ENCODE assay signal across 14 cellular contexts in genomic region chr6:29676981-29677601, GRCh38. TPM values are rescaled to one million over a fixed set of nuclear protein-coding genes. Genes with fewer than 3 reads are reported as not detected.
DNase-seq lines count a peak whose midpoint lies in the region; ATAC-seq and TF ChIP-seq lines count a peak whose summit lies in the region.
"Had no signal": no experiment of that assay in that cellular context is flagged by ENCODE, and none has a peak within 500 bp of the region (broad histone marks: within the 10 kb centered on the region; RNA-seq: fewer than 3 reads in every experiment).

No MANE protein-coding gene starts in this region.

- H3K27me3 ChIP-seq in endodermal cell (ENCODE audit: control insufficient read depth, insufficient read depth, low read length, poor library complexity, severe bottlenecking) (no peaks in the 10 kb centered on the region), HAP-1 (ENCODE audit: low read depth) (no peaks in the 10 kb centered on the region)

- H3K27me3 Mint-ChIP-seq in activated CD8-positive, alpha-beta memory T cell treated with anti-CD3 and anti-CD28 coated beads, Interleukin-2, amount 10 ng/mL, durations not matched to agents 7 days and 5 days, result peaks cover 2% of the 10 kb centered on the region
- H3K27me3 Mint-ChIP-seq in endodermal cell (ENCODE audit: insufficient read depth), result peaks cover 5% of the 10 kb centered on the region
- peaks cover 8 to 37% of the 10 kb centered on the region in 2 donors for H3K27me3 Mint-ChIP-seq in stimulated activated naive B cell treated with anti-CD40 and anti-IgM and Interleukin-4, amounts not matched to agents 10 μg/mL and 1 μg/mL and 100 μg/mL, for 72 hours

- DNase-seq in activated CD8-positive, alpha-beta memory T cell treated with anti-CD3 and anti-CD28 coated beads, Interleukin-2, amount 10 ng/mL, durations not matched to agents 7 days and 5 days, result no peak
- no peak for DNase-seq in activated CD8-positive, alpha-beta memory T cell treated with anti-CD3 and anti-CD28 coated beads, Interleukin-2, amount 50 U/mL, for 48 hours
- DNase-seq in NCI-H226, result peak; percentile 49
- no peak for DNase-seq in endodermal cell
- DNase-seq in stimulated activated naive B cell treated with anti-CD40 and anti-IgM and Interleukin-4, amounts not matched to agents 10 μg/mL and 1 μg/mL and 100 μg/mL, for 72 hours, result no peak
- no peak for DNase-seq in pons (ENCODE audit: low spot score)
- no peak for DNase-seq in activated T-cell treated with anti-CD3 and anti-CD28 coated beads, Interleukin-2, amount 50 U/mL, for 1 hour
- no peak for DNase-seq in HAP-1 (ENCODE audit: low spot score in 2 of 2)
- DNase-seq: activated T-cell treated with anti-CD3 and anti-CD28 coated beads, Interleukin-2, amount 50 U/mL, for 4 hours; CD4-positive, CD25-positive, alpha-beta regulatory T cell; lower lobe of right lung had no signal

- H3K4me3 Mint-ChIP-seq in activated CD8-positive, alpha-beta memory T cell treated with anti-CD3 and anti-CD28 coated beads, Interleukin-2, amount 10 ng/mL, durations not matched to agents 7 days and 5 days, result no peak overlapping the region
- H3K4me3 Mint-ChIP-seq in endodermal cell, result no peak overlapping the region
- no peak overlapping the region for H3K4me3 Mint-ChIP-seq in stimulated activated naive B cell treated with anti-CD40 and anti-IgM and Interleukin-4, amounts not matched to agents 10 μg/mL and 1 μg/mL and 100 μg/mL, for 72 hours
- H3K4me3 Mint-ChIP-seq: activated T-cell treated with anti-CD3 and anti-CD28 coated beads, Interleukin-2, amount 50 U/mL, for 4 hours; CD4-positive, CD25-positive, alpha-beta regulatory T cell; stimulated activated naive CD8-positive, alpha-beta T cell treated with anti-CD3 and anti-CD28 coated beads, Interleukin-15, Interleukin-2, amounts not matched to agents 100 ng/mL and 50 ng/mL, for 24 hours had no signal

- H3K36me3 ChIP-seq in endodermal cell (ENCODE audit: control insufficient read depth, insufficient read depth, low read length), result no peaks in the 10 kb centered on the region
- no peaks in the 10 kb centered on the region for H3K36me3 ChIP-seq in HAP-1 (replicated peaks)
- H3K36me3 ChIP-seq: lower lobe of right lung had no signal

- H3K27ac ChIP-seq in endodermal cell (ENCODE audit: low read depth, low read length), result peak overlapping the region; percentile 13
- H3K27ac ChIP-seq: lower lobe of right lung, skin epidermis had no signal

- in situ Hi-C loops in HAP-1 (cut with MboI; ENCODE audit: low sequenced_read_pairs), result no loop called here

- H3K4me1 Mint-ChIP-seq in activated CD8-positive, alpha-beta memory T cell treated with anti-CD3 and anti-CD28 coated beads, Interleukin-2, amount 10 ng/mL, durations not matched to agents 7 days and 5 days, result peaks cover 40% of the 10 kb centered on the region
- peaks cover 19% of the 10 kb centered on the region for H3K4me1 Mint-ChIP-seq in endodermal cell
- H3K4me1 Mint-ChIP-seq in stimulated activated naive B cell treated with anti-CD40 and anti-IgM and Interleukin-4, amounts not matched to agents 10 μg/mL and 1 μg/mL and 100 μg/mL, for 72 hours, result peaks cover 0 to 9% of the 10 kb centered on the region in 2 donors

- no peak for ATAC-seq in activated CD8-positive, alpha-beta memory T cell treated with anti-CD3 and anti-CD28 coated beads, Interleukin-2, amount 10 ng/mL, durations not matched to agents 7 days and 5 days
- peak; percentile 31 to 38 for ATAC-seq in stimulated activated naive B cell treated with anti-CD40 and anti-IgM and Interleukin-4, amounts not matched to agents 10 μg/mL and 1 μg/mL and 100 μg/mL, for 72 hours (replicated peaks)
- ATAC-seq: activated T-cell treated with anti-CD3 and anti-CD28 coated beads, Interleukin-2, amount 50 U/mL, for 4 hours had no signal

- WGBS in endodermal cell (ENCODE audit: insufficient coverage in 1 of 2, insufficient read length in 1 of 2), 2 experiments, result 74 to 100% methylated on average over 1 to 2 of the region's 2 CpGs

- CTCF ChIA-PET in activated CD8-positive, alpha-beta memory T cell treated with anti-CD3 and anti-CD28 coated beads, Interleukin-2, amount 10 ng/mL, durations not matched to agents 7 days and 5 days (lab: Charles Lee), result interaction anchor here (1.0 to 3.4 kb wide), 4 partner anchors 14 to 29 kb away, joined by 3 to 18 read pairs (median 9); no protein-coding TSS in a partner anchor

- no peak overlapping the region for H3K9ac ChIP-seq in endodermal cell (ENCODE audit: extremely low read depth, low read length, poor library complexity, severe bottlenecking)

- H3K27ac Mint-ChIP-seq in activated CD8-positive, alpha-beta memory T cell treated with anti-CD3 and anti-CD28 coated beads, Interleukin-2, amount 10 ng/mL, durations not matched to agents 7 days and 5 days, result peak overlapping the region; percentile 49
- peak overlapping the region; percentile 73 for H3K27ac Mint-ChIP-seq in endodermal cell
- H3K27ac Mint-ChIP-seq in stimulated activated naive B cell treated with anti-CD40 and anti-IgM and Interleukin-4, amounts not matched to agents 10 μg/mL and 1 μg/mL and 100 μg/mL, for 72 hours, result no peak overlapping the region
- H3K27ac Mint-ChIP-seq: stimulated activated naive CD8-positive, alpha-beta T cell treated with anti-CD3 and anti-CD28 coated beads, Interleukin-15, Interleukin-2, amounts not matched to agents 100 ng/mL and 50 ng/mL, for 24 hours had no signal

- H3K9me3 ChIP-seq in endodermal cell (ENCODE audit: control insufficient read depth, low read length) (no peaks in the 10 kb centered on the region), HAP-1 (no peaks in the 10 kb centered on the region)
- H3K9me3 ChIP-seq: lower lobe of right lung had no signal

- TF ChIP-seq CTCF in endodermal cell (conservative IDR thresholded peaks at IDR 0.05), result no peak

- H3K9me3 Mint-ChIP-seq in activated CD8-positive, alpha-beta memory T cell treated with anti-CD3 and anti-CD28 coated beads, Interleukin-2, amount 10 ng/mL, durations not matched to agents 7 days and 5 days (ENCODE audit: low read depth), result no peaks in the 10 kb centered on the region
- H3K9me3 Mint-ChIP-seq in endodermal cell, result no peaks in the 10 kb centered on the region
- no peaks in the 10 kb centered on the region for H3K9me3 Mint-ChIP-seq in stimulated activated naive B cell treated with anti-CD40 and anti-IgM and Interleukin-4, amounts not matched to agents 10 μg/mL and 1 μg/mL and 100 μg/mL, for 72 hours
- H3K9me3 Mint-ChIP-seq: activated T-cell treated with anti-CD3 and anti-CD28 coated beads, Interleukin-2, amount 50 U/mL, for 4 hours; CD4-positive, CD25-positive, alpha-beta regulatory T cell; stimulated activated naive CD8-positive, alpha-beta T cell treated with anti-CD3 and anti-CD28 coated beads, Interleukin-15, Interleukin-2, amounts not matched to agents 100 ng/mL and 50 ng/mL, for 24 hours had no signal

- H3K4me3 ChIP-seq in endodermal cell (ENCODE audit: low read length), result no peak overlapping the region
- H3K4me3 ChIP-seq in HAP-1, result no peak overlapping the region
- H3K4me3 ChIP-seq: lower lobe of right lung, skin epidermis had no signal

- H3K4me1 ChIP-seq in endodermal cell (ENCODE audit: control insufficient read depth, insufficient read depth, low read length), result no peaks in the 10 kb centered on the region
- no peaks in the 10 kb centered on the region for H3K4me1 ChIP-seq in HAP-1
- H3K4me1 ChIP-seq: lower lobe of right lung had no signal

- H3K36me3 Mint-ChIP-seq in activated CD8-positive, alpha-beta memory T cell treated with anti-CD3 and anti-CD28 coated beads, Interleukin-2, amount 10 ng/mL, durations not matched to agents 7 days and 5 days, result peaks cover 12% of the 10 kb centered on the region
- H3K36me3 Mint-ChIP-seq in endodermal cell (ENCODE audit: low read depth), result no peaks in the 10 kb centered on the region
- H3K36me3 Mint-ChIP-seq in stimulated activated naive B cell treated with anti-CD40 and anti-IgM and Interleukin-4, amounts not matched to agents 10 μg/mL and 1 μg/mL and 100 μg/mL, for 72 hours, result peaks cover 0 to 15% of the 10 kb centered on the region in 2 donors
- H3K36me3 Mint-ChIP-seq: CD4-positive, CD25-positive, alpha-beta regulatory T cell had no signal

RNA-seq across cellular contexts. Expression of gene ZFP57, which starts 3.9 kb away (rescaled TPM):
- total RNA-seq in activated CD8-positive, alpha-beta memory T cell treated with anti-CD3 and anti-CD28 coated beads, Interleukin-2, amount 10 ng/mL, durations not matched to agents 7 days and 5 days, result 10 to 100 TPM; 14.1 to 16.1 TPM
- total RNA-seq in endodermal cell, result under 1 TPM; 0.24 to 0.59 TPM
- 0.11 TPM for polyA plus RNA-seq in endodermal cell (2013, experiment 1 of 2)
- not detected for polyA plus RNA-seq in endodermal cell (2013, experiment 2 of 2)
- total RNA-seq: activated T-cell treated with anti-CD3 and anti-CD28 coated beads, Interleukin-2, amount 50 U/mL, for 4 hours; lower lobe of right lung; SK-MEL-5 had no signal

RNA-seq across cellular contexts. Expression of gene MOG, which starts 20.2 kb away (rescaled TPM):
- not detected for total RNA-seq in activated CD8-positive, alpha-beta memory T cell treated with anti-CD3 and anti-CD28 coated beads, Interleukin-2, amount 10 ng/mL, durations not matched to agents 7 days and 5 days
- not detected for total RNA-seq in endodermal cell
- polyA plus RNA-seq in endodermal cell (2013, experiment 1 of 2), result not detected
- polyA plus RNA-seq in endodermal cell (2013, experiment 2 of 2), result not detected
- total RNA-seq: activated T-cell treated with anti-CD3 and anti-CD28 coated beads, Interleukin-2, amount 50 U/mL, for 4 hours; CD4-positive, CD25-positive, alpha-beta regulatory T cell; lower lobe of right lung; SK-MEL-5 had no signal
- polyA plus RNA-seq: CD4-positive, CD25-positive, alpha-beta regulatory T cell had no signal

RNA-seq across cellular contexts. Expression of gene GABBR1, which starts 44.1 kb away (rescaled TPM):
- total RNA-seq in activated CD8-positive, alpha-beta memory T cell treated with anti-CD3 and anti-CD28 coated beads, Interleukin-2, amount 10 ng/mL, durations not matched to agents 7 days and 5 days, result 1 to 10 TPM; 6.0 to 8.1 TPM
- total RNA-seq in endodermal cell, result 10 to 100 TPM; 81.8 to 99.1 TPM
- polyA plus RNA-seq in endodermal cell (2013, experiment 1 of 2), result 59.1 TPM
- 52.2 TPM for polyA plus RNA-seq in endodermal cell (2013, experiment 2 of 2)

RNA-seq across cellular contexts. Expression of gene HLA-F, which starts 46.1 kb away (rescaled TPM):
- total RNA-seq in activated CD8-positive, alpha-beta memory T cell treated with anti-CD3 and anti-CD28 coated beads, Interleukin-2, amount 10 ng/mL, durations not matched to agents 7 days and 5 days, result 100 to 1,000 TPM; 300 to 444 TPM
- total RNA-seq in endodermal cell, result 1 to 10 TPM in 1 of 2 donors, under 1 TPM in 1; 0.48 to 3.9 TPM
- 2.4 TPM for polyA plus RNA-seq in endodermal cell (2013, experiment 1 of 2)
- 2.7 TPM for polyA plus RNA-seq in endodermal cell (2013, experiment 2 of 2)

Comparison
In these comparisons a context has a peak if more than half of its experiments do, and no peak if none do; other contexts are left out.
1. RNA of gene ZFP57, which starts 3.9 kb away (total RNA-seq): 14.1 to 16.1 TPM in activated CD8-positive, alpha-beta memory T cell treated with anti-CD3 and anti-CD28 coated beads, Interleukin-2, amount 10 ng/mL, durations not matched to agents 7 days and 5 days; 0.24 to 0.59 TPM in endodermal cell; every median in the first group is over 4 times any median in the second.
2. RNA of gene GABBR1, which starts 44.1 kb away (total RNA-seq): 81.8 to 99.1 TPM in endodermal cell; 6.0 to 8.1 TPM in activated CD8-positive, alpha-beta memory T cell treated with anti-CD3 and anti-CD28 coated beads, Interleukin-2, amount 10 ng/mL, durations not matched to agents 7 days and 5 days; every median in the first group is over 4 times any median in the second.